ENCODE assay signal across 8 cellular contexts in genomic region chr7:21253740-21254687, GRCh38.
A peak's percentile ranks its signal among the peaks of the same experiment; 100 is the strongest.
DNase-seq lines count a peak whose midpoint lies in the region; ATAC-seq and TF ChIP-seq lines count a peak whose summit lies in the region.

No MANE protein-coding gene starts in this region.

- WGBS in IMR-90 (ENCODE audit: extremely low coverage in 2 of 2, insufficient read length in 1 of 2), 2 experiments, result no CpG with 5 or more reads among the region's 18 CpGs

- H3K4ac ChIP-seq in IMR-90 (ENCODE audit: low read depth, low read length), result no peak overlapping the region

- DNase-seq in activated effector memory CD4-positive, alpha-beta T cell treated with anti-CD3 and anti-CD28 coated beads, Interleukin-2, amount 50 U/mL, for 16 hours, result peak; percentile 70
- no peak for DNase-seq in activated effector memory CD4-positive, alpha-beta T cell treated with Interleukin-2 at 50 U/mL for 16 hours
- DNase-seq in IMR-90 (peak; percentile 26), NT2/D1 (ENCODE audit: low read depth, low spot score) (peak; percentile 96), right atrium auricular region (ENCODE audit: low spot score) (no peak), retina (peak; percentile 83)
- peak; percentile 24 for DNase-seq in activated T-helper 2 cell treated with anti-CD3 and anti-CD28 coated beads, Interferon-gamma antibody, Interleukin-2, Interleukin-4, amounts not matched to agents 10 μg/mL and 5 μg/mL and 100 μg/mL, durations not matched to agents 14 hours and 24 hours and 36 hours (ENCODE audit: low spot score)

- no peak overlapping the region for H2AK5ac ChIP-seq in IMR-90 (ENCODE audit: low read depth, low read length)

- dilution Hi-C loops in IMR-90 (cut with HindIII; ENCODE audit: low sequenced_read_pairs, unreplicated experiment), result no loop called here

- H3K4me3 Mint-ChIP-seq in activated T-helper 2 cell treated with anti-CD3 and anti-CD28 coated beads, Interferon-gamma antibody, Interleukin-2, Interleukin-4, amounts not matched to agents 10 μg/mL and 5 μg/mL and 100 μg/mL, durations not matched to agents 14 hours and 24 hours and 36 hours (ENCODE audit: low read depth), result peak overlapping the region; percentile 47

- no peak overlapping the region for H4K5ac ChIP-seq in IMR-90 (ENCODE audit: low read depth, low read length)

- peaks cover 9% of the 10 kb centered on the region for H3K4me1 Mint-ChIP-seq in activated T-helper 2 cell treated with anti-CD3 and anti-CD28 coated beads, Interferon-gamma antibody, Interleukin-2, Interleukin-4, amounts not matched to agents 10 μg/mL and 5 μg/mL and 100 μg/mL, durations not matched to agents 14 hours and 24 hours and 36 hours (ENCODE audit: low read depth)

- H3K36me3 ChIP-seq in IMR-90 (ENCODE audit: control insufficient read depth, insufficient read depth, low read length), result no peaks in the 10 kb centered on the region
- H3K36me3 ChIP-seq in NT2/D1 (ENCODE audit: insufficient read depth, insufficient read length, low read length), result no peaks in the 10 kb centered on the region
- H3K36me3 ChIP-seq in right atrium auricular region, result no peaks in the 10 kb centered on the region

- no peak overlapping the region for H3K56ac ChIP-seq in IMR-90 (ENCODE audit: extremely low read depth, insufficient read depth, low read length)

- no peak overlapping the region for H2BK5ac ChIP-seq in IMR-90 (ENCODE audit: low read depth, low read length, poor library complexity, severe bottlenecking)

- no peaks in the 10 kb centered on the region for H3K9me1 ChIP-seq in IMR-90 (ENCODE audit: insufficient read depth, low read length)

- H2BK120ac ChIP-seq in IMR-90 (ENCODE audit: low read depth, low read length), result no peak overlapping the region

- H3K14ac ChIP-seq in IMR-90 (replicated peaks; ENCODE audit: low read depth, low read length), result no peak overlapping the region

- no peak overlapping the region for H2BK20ac ChIP-seq in IMR-90 (ENCODE audit: low read depth, low read length)

- H3K4me3 ChIP-seq in IMR-90 (ENCODE audit: insufficient read depth, low read depth, low read length) (no peak overlapping the region), NT2/D1 (ENCODE audit: insufficient read length, low read depth) (no peak overlapping the region), right atrium auricular region (no peak overlapping the region)

- no peak overlapping the region for H4K91ac ChIP-seq in IMR-90 (ENCODE audit: insufficient read depth, low read depth, low read length)

- no peak overlapping the region for H3K23ac ChIP-seq in IMR-90 (ENCODE audit: low read depth, low read length)

- TF ChIP-seq POLR2A in IMR-90 (IDR thresholded peaks at IDR 0.05; ENCODE audit: low read depth, low read length), result no peak

- H3K27me3 ChIP-seq in IMR-90 (ENCODE audit: control insufficient read depth, insufficient read depth, low read length) (no peaks in the 10 kb centered on the region), NT2/D1 (ENCODE audit: insufficient read depth, insufficient read length) (peaks cover 6% of the 10 kb centered on the region), right atrium auricular region (peaks cover 0 to 6% of the 10 kb centered on the region in 2 donors)

- H2BK15ac ChIP-seq in IMR-90 (ENCODE audit: low read depth, low read length), result no peak overlapping the region

- TF ChIP-seq CTCF in IMR-90 (conservative IDR thresholded peaks at IDR 0.05; ENCODE audit: low read depth, low read length) (peak; percentile 51), right atrium auricular region (IDR thresholded peaks at IDR 0.05) (peak; percentile 20 to 59)

- no peaks in the 10 kb centered on the region for H3K79me1 ChIP-seq in IMR-90 (ENCODE audit: low read depth in 1 of 2, low read length in 2 of 2)

- no peak overlapping the region for H3K27ac Mint-ChIP-seq in activated T-helper 2 cell treated with anti-CD3 and anti-CD28 coated beads, Interferon-gamma antibody, Interleukin-2, Interleukin-4, amounts not matched to agents 10 μg/mL and 5 μg/mL and 100 μg/mL, durations not matched to agents 14 hours and 24 hours and 36 hours

- H2AK9ac ChIP-seq in IMR-90 (replicated peaks; ENCODE audit: low read depth, low read length, poor library complexity), result no peak overlapping the region

- no peaks in the 10 kb centered on the region for H3K9me3 Mint-ChIP-seq in activated T-helper 2 cell treated with anti-CD3 and anti-CD28 coated beads, Interferon-gamma antibody, Interleukin-2, Interleukin-4, amounts not matched to agents 10 μg/mL and 5 μg/mL and 100 μg/mL, durations not matched to agents 14 hours and 24 hours and 36 hours

- H3K4me2 ChIP-seq in IMR-90 (ENCODE audit: low read depth, low read length), result no peak overlapping the region; the same call in 1 of the 2 replicates

- H2AFZ ChIP-seq in IMR-90 (replicated peaks; ENCODE audit: low read length, poor library complexity), result no peak overlapping the region

- H3K27ac ChIP-seq in IMR-90 (ENCODE audit: insufficient read depth, low read length) (no peak overlapping the region), right atrium auricular region (no peak overlapping the region)

- H3K36me3 Mint-ChIP-seq in activated T-helper 2 cell treated with anti-CD3 and anti-CD28 coated beads, Interferon-gamma antibody, Interleukin-2, Interleukin-4, amounts not matched to agents 10 μg/mL and 5 μg/mL and 100 μg/mL, durations not matched to agents 14 hours and 24 hours and 36 hours (ENCODE audit: low read depth), result no peaks in the 10 kb centered on the region

- CTCF ChIA-PET in IMR-90 (lab: Yijun Ruan, JAX), result interaction anchor here (0.6 kb wide), 1 partner anchor 1502 kb away, joined by 3 read pairs; no protein-coding TSS in a partner anchor

- H3K9ac ChIP-seq in IMR-90 (ENCODE audit: low read depth, low read length) (no peak overlapping the region), NT2/D1 (ENCODE audit: insufficient read length, low read depth) (no peak overlapping the region)

- peaks cover 74% of the 10 kb centered on the region for H3K27me3 Mint-ChIP-seq in activated T-helper 2 cell treated with anti-CD3 and anti-CD28 coated beads, Interferon-gamma antibody, Interleukin-2, Interleukin-4, amounts not matched to agents 10 μg/mL and 5 μg/mL and 100 μg/mL, durations not matched to agents 14 hours and 24 hours and 36 hours (ENCODE audit: low read depth)

- no peaks in the 10 kb centered on the region for H4K20me1 ChIP-seq in IMR-90 (ENCODE audit: insufficient read depth, low read length)

- H3K9me3 ChIP-seq in IMR-90 (ENCODE audit: control insufficient read depth, insufficient read depth, low read length) (no peaks in the 10 kb centered on the region), NT2/D1 (ENCODE audit: insufficient read depth, low read length) (no peaks in the 10 kb centered on the region), right atrium auricular region (no peaks in the 10 kb centered on the region)

- no peak overlapping the region for H3K18ac ChIP-seq in IMR-90 (ENCODE audit: low read depth, low read length)

- TF ChIP-seq RAD21 in IMR-90 (IDR thresholded peaks at IDR 0.05; ENCODE audit: low read length), result peak; percentile 34; the same call in 1 of the 2 replicates

- POLR2A ChIA-PET in IMR-90 (lab: Charles Lee; ENCODE audit: unreplicated experiment), result interaction anchor here (0.6 kb wide), 1 partner anchor 84 kb away, joined by 3 read pairs; no protein-coding TSS in a partner anchor

- H4K8ac ChIP-seq in IMR-90 (ENCODE audit: low read depth in 2 of 2, low read length in 2 of 2), result no peak overlapping the region

- intact Hi-C loops in IMR-90 (cut with micrococcal nuclease), result loop anchor here (2.0 kb wide), 2 partner anchors 475 to 1507 kb away; no protein-coding TSS in a partner anchor
- intact Hi-C loops in activated T-helper 2 cell treated with anti-CD3 and anti-CD28 coated beads, Interferon-gamma antibody, Interleukin-2, Interleukin-4, amounts not matched to agents 10 μg/mL and 5 μg/mL and 100 μg/mL, durations not matched to agents 14 hours and 24 hours and 36 hours (cut with micrococcal nuclease), result loop anchor here (1.0 to 2.0 kb wide), 2 partner anchors 477 to 513 kb away; no protein-coding TSS in a partner anchor

- H3K4me1 ChIP-seq in IMR-90 (ENCODE audit: control insufficient read depth, insufficient read depth, low read length), result no peaks in the 10 kb centered on the region
- H3K4me1 ChIP-seq in NT2/D1 (ENCODE audit: insufficient read depth, insufficient read length), result no peaks in the 10 kb centered on the region
- no peaks in the 10 kb centered on the region for H3K4me1 ChIP-seq in right atrium auricular region

- in situ Hi-C loops in IMR-90 (cut with MboI; ENCODE audit: low sequenced_read_pairs), result loop anchor here (10.0 kb wide), 1 partner anchor 751 kb away; no protein-coding TSS in a partner anchor

- BruUV-seq in IMR-90 (replicated peaks; lab: Mats Ljungman, UMichigan), result no TSS peak

- ATAC-seq in IMR-90 (ENCODE audit: low read depth) (peak; percentile 69; the same call in 1 of the 2 replicates), HG03565 (IDR thresholded peaks at IDR 0.05; ENCODE audit: unreplicated experiment) (no peak)

TF ChIP-seq in IMR-90, 13 proteins besides CTCF, POLR2A, EP300 and RAD21:
- TF ChIP-seq MAZ (IDR thresholded peaks at IDR 0.05; ENCODE audit: borderline replicate concordance, low read depth, low read length) (no peak), SMC3 (IDR thresholded peaks at IDR 0.05; ENCODE audit: low read depth, low read length) (peak; percentile 10; the same call in 1 of the 2 replicates)
TF ChIP-seq in IMR-90: peak in this region for 1.

Comparison
In these comparisons a context has a peak if more than half of its experiments do, and no peak if none do; other contexts are left out.
1. DNase-seq: peak in activated effector memory CD4-positive, alpha-beta T cell treated with anti-CD3 and anti-CD28 coated beads, Interleukin-2, amount 50 U/mL, for 16 hours (single experiment), IMR-90 (single experiment), NT2/D1 (single experiment), activated T-helper 2 cell treated with anti-CD3 and anti-CD28 coated beads, Interferon-gamma antibody, Interleukin-2, Interleukin-4, amounts not matched to agents 10 μg/mL and 5 μg/mL and 100 μg/mL, durations not matched to agents 14 hours and 24 hours and 36 hours (single experiment) and retina (single experiment); none in activated effector memory CD4-positive, alpha-beta T cell treated with Interleukin-2 at 50 U/mL for 16 hours (single experiment) and right atrium auricular region (single experiment).